ENCODE assay signal across 10 cellular contexts in the genomic region with DNA sequence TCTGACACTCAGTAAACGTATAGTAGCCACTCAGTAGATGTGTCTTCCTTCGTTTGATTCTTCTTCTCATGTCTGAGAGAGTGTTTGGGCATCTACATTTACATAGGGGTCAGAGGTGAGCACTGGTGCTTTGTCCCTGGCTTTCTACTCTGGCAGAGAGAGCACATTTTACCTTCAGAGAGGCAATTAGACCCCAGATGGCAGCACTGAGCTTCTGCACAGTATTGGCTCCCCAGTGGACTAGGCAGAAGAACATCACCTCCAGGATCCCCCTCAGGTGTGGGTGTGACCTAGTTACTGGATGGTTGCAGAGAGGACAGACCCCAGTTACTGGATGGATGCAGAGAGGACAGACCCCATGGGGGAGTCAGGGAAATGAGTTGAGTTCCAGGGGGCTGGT.
DNase-seq lines count a peak whose midpoint lies in the region; ATAC-seq, FAIRE-seq and TF ChIP-seq lines count a peak whose summit lies in the region.
"Had no signal": no experiment of that assay in that cellular context is flagged by ENCODE, and none has a peak within 500 bp of the region (broad histone marks: within the 10 kb centered on the region; RNA-seq: fewer than 3 reads in every experiment).

No MANE protein-coding gene starts in this region.

- intact Hi-C loops in A673 (cut with micrococcal nuclease; ENCODE audit: unreplicated experiment) (no loop called here), PC-9 (cut with micrococcal nuclease; ENCODE audit: unreplicated experiment) (no loop called here)

- no peaks in the 10 kb centered on the region for H3K27me3 Mint-ChIP-seq in activated CD4-positive, alpha-beta memory T cell treated with anti-CD3 and anti-CD28 coated beads, Interleukin-2, amount 10 ng/mL, durations not matched to agents 7 days and 5 days

- peaks cover 8% of the 10 kb centered on the region for H3K9me3 ChIP-seq in A673 (ENCODE audit: low read depth, low read length, poor library complexity, severe bottlenecking)
- H3K9me3 ChIP-seq in PC-9 (ENCODE audit: insufficient read depth, low read depth), result no peaks in the 10 kb centered on the region
- H3K9me3 ChIP-seq in hepatocyte (ENCODE audit: low read depth), result no peaks in the 10 kb centered on the region
- no peaks in the 10 kb centered on the region for H3K9me3 ChIP-seq in suprapubic skin
- H3K9me3 ChIP-seq: right atrium auricular region had no signal

- H3K4me3 ChIP-seq in A673 (ENCODE audit: low read depth, low read length, poor library complexity, severe bottlenecking) (no peak overlapping the region), PC-9 (no peak overlapping the region), hepatocyte (no peak overlapping the region), suprapubic skin (no peak overlapping the region)
- H3K4me3 ChIP-seq: right atrium auricular region had no signal

- no peaks in the 10 kb centered on the region for H3K36me3 Mint-ChIP-seq in activated CD4-positive, alpha-beta memory T cell treated with anti-CD3 and anti-CD28 coated beads, Interleukin-2, amount 10 ng/mL, durations not matched to agents 7 days and 5 days (ENCODE audit: low read depth)

- H3K4me2 ChIP-seq in PC-9 (no peak overlapping the region), hepatocyte (no peak overlapping the region)

- BruUV-seq in A673 (replicated peaks; lab: Mats Ljungman, UMichigan) (no TSS peak), PC-9 (replicated peaks; lab: Mats Ljungman, UMichigan) (no TSS peak)

- H4K20me1 ChIP-seq in PC-9 (ENCODE audit: insufficient read depth), result no peaks in the 10 kb centered on the region
- H4K20me1 ChIP-seq in hepatocyte (ENCODE audit: insufficient read depth, poor library complexity, severe bottlenecking), result no peaks in the 10 kb centered on the region

- CTCF ChIA-PET in A673 (lab: Charles Lee) (no interaction called here), PC-9 (lab: Charles Lee) (no interaction called here)
- CTCF ChIA-PET in activated CD4-positive, alpha-beta memory T cell treated with anti-CD3 and anti-CD28 coated beads, Interleukin-2, amount 10 ng/mL, durations not matched to agents 7 days and 5 days (lab: Charles Lee), result no interaction called here

- H2AFZ ChIP-seq in PC-9 (no peak overlapping the region), hepatocyte (no peak overlapping the region)

- H3K36me3 ChIP-seq in A673 (ENCODE audit: insufficient read depth, low read length, poor library complexity, severe bottlenecking) (no peaks in the 10 kb centered on the region), PC-9 (ENCODE audit: low read depth) (no peaks in the 10 kb centered on the region), hepatocyte (replicated peaks; ENCODE audit: insufficient read depth, low read depth) (no peaks in the 10 kb centered on the region), suprapubic skin (no peaks in the 10 kb centered on the region)
- H3K36me3 ChIP-seq: right atrium auricular region had no signal

- WGBS in hepatocyte (ENCODE audit: low lambda C conversion rate, missing lambda C conversion rate), result 73% methylated on average over 2 of the region's 2 CpGs
- WGBS in suprapubic skin, result 86% methylated on average over 2 of the region's 2 CpGs

- no peak overlapping the region for H3K4me3 Mint-ChIP-seq in activated CD4-positive, alpha-beta memory T cell treated with anti-CD3 and anti-CD28 coated beads, Interleukin-2, amount 10 ng/mL, durations not matched to agents 7 days and 5 days

- TF ChIP-seq CTCF in A673 (conservative IDR thresholded peaks at IDR 0.05; ENCODE audit: low read depth, low read length), result peak; percentile 44
- peak; percentile 62 for TF ChIP-seq CTCF in GM12873 (IDR thresholded peaks at IDR 0.05; ENCODE audit: insufficient read depth, low read depth, low read length, missing control alignments)
- peak; percentile 35; the same call in 1 of the 2 replicates for TF ChIP-seq CTCF in PC-9 (conservative IDR thresholded peaks at IDR 0.05)
- TF ChIP-seq CTCF in hepatocyte (IDR thresholded peaks at IDR 0.05; ENCODE audit: poor library complexity), result peak; percentile 18
- peak in 1 of 2 donors; percentile 34 for TF ChIP-seq CTCF in suprapubic skin (IDR thresholded peaks at IDR 0.05)

- TF ChIP-seq POLR2A in suprapubic skin (IDR thresholded peaks at IDR 0.05) (no peak), GM12891 (IDR thresholded peaks at IDR 0.05; ENCODE audit: low read depth, low read length) (no peak)

- TF ChIP-seq EP300 in suprapubic skin (IDR thresholded peaks at IDR 0.05), result no peak

- H3K79me2 ChIP-seq in PC-9 (ENCODE audit: low read depth), result no peaks in the 10 kb centered on the region
- no peaks in the 10 kb centered on the region for H3K79me2 ChIP-seq in hepatocyte

- peaks cover 2% of the 10 kb centered on the region for H3K9me3 Mint-ChIP-seq in activated CD4-positive, alpha-beta memory T cell treated with anti-CD3 and anti-CD28 coated beads, Interleukin-2, amount 10 ng/mL, durations not matched to agents 7 days and 5 days

- no peak overlapping the region for H3K27ac Mint-ChIP-seq in activated CD4-positive, alpha-beta memory T cell treated with anti-CD3 and anti-CD28 coated beads, Interleukin-2, amount 10 ng/mL, durations not matched to agents 7 days and 5 days

- DNase-seq in A673 (ENCODE audit: low spot score) (no peak), PC-9 (no peak), hepatocyte (ENCODE audit: low spot score) (peak; percentile 26), suprapubic skin (ENCODE audit: low spot score in 2 of 2) (no peak), GM12891 (ENCODE audit: insufficient read length, low spot score) (no peak)
- no peak for DNase-seq in activated CD4-positive, alpha-beta memory T cell treated with anti-CD3 and anti-CD28 coated beads, Interleukin-2, amount 10 ng/mL, durations not matched to agents 7 days and 5 days
- DNase-seq: activated CD4-positive, alpha-beta T cell treated with anti-CD3 and anti-CD28 coated beads, Interleukin-2, amount 50 U/mL, for 48 hours had no signal

- H3K27ac ChIP-seq in A673 (ENCODE audit: low read depth, low read length, poor library complexity, severe bottlenecking), result no peak overlapping the region
- no peak overlapping the region for H3K27ac ChIP-seq in PC-9
- no peak overlapping the region for H3K27ac ChIP-seq in hepatocyte
- no peak overlapping the region for H3K27ac ChIP-seq in suprapubic skin
- H3K27ac ChIP-seq: right atrium auricular region had no signal

- POLR2A ChIA-PET in A673 (lab: Charles Lee; ENCODE audit: low non-redundant PET), result no interaction called here
- POLR2A ChIA-PET in PC-9 (lab: Charles Lee; ENCODE audit: unreplicated experiment), result no interaction called here
- POLR2A ChIA-PET in activated CD4-positive, alpha-beta memory T cell treated with anti-CD3 and anti-CD28 coated beads, Interleukin-2, amount 10 ng/mL, durations not matched to agents 7 days and 5 days (lab: Charles Lee), result no interaction called here

- no peak for FAIRE-seq in GM12891 (lab: Jason Lieb, UNC)

- H3K9me2 ChIP-seq in PC-9 (ENCODE audit: insufficient read depth) (no peaks in the 10 kb centered on the region), hepatocyte (replicated peaks; ENCODE audit: insufficient read depth) (no peaks in the 10 kb centered on the region)

- no peak for ATAC-seq in GM21367 (IDR thresholded peaks at IDR 0.05; ENCODE audit: unreplicated experiment)

- H3K4me1 Mint-ChIP-seq in activated CD4-positive, alpha-beta memory T cell treated with anti-CD3 and anti-CD28 coated beads, Interleukin-2, amount 10 ng/mL, durations not matched to agents 7 days and 5 days, result no peaks in the 10 kb centered on the region

- no peaks in the 10 kb centered on the region for H3F3A ChIP-seq in PC-9 (ENCODE audit: insufficient read depth, low read depth)

- H3K4me1 ChIP-seq in A673 (ENCODE audit: insufficient read depth, low read length, poor library complexity, severe bottlenecking) (no peaks in the 10 kb centered on the region), PC-9 (replicated peaks; ENCODE audit: insufficient read depth) (no peaks in the 10 kb centered on the region), hepatocyte (ENCODE audit: insufficient read depth) (no peaks in the 10 kb centered on the region), suprapubic skin (peaks cover 7% of the 10 kb centered on the region)
- H3K4me1 ChIP-seq: right atrium auricular region had no signal

- H3K27me3 ChIP-seq in A673 (replicated peaks; ENCODE audit: insufficient read depth, low read depth, low read length, poor library complexity) (peaks cover 5% of the 10 kb centered on the region), PC-9 (ENCODE audit: insufficient read depth, low read depth) (no peaks in the 10 kb centered on the region), hepatocyte (no peaks in the 10 kb centered on the region), suprapubic skin (no peaks in the 10 kb centered on the region)
- H3K27me3 ChIP-seq: right atrium auricular region had no signal

TF ChIP-seq in GM12891, 5 proteins besides CTCF, POLR2A, EP300 and RAD21:
- TF ChIP-seq TAF1 (IDR thresholded peaks at IDR 0.05; ENCODE audit: low read depth, low read length), result no peak
- TF ChIP-seq PAX5 (IDR thresholded peaks at IDR 0.05; ENCODE audit: insufficient read depth, low read length, severe bottlenecking), result no peak
- TF ChIP-seq SPI1 (IDR thresholded peaks at IDR 0.05; ENCODE audit: low read depth, low read length), result no peak
- TF ChIP-seq POLR2AphosphoS5 (IDR thresholded peaks at IDR 0.05; ENCODE audit: low read depth, low read length), result no peak
- TF ChIP-seq POU2F2 (IDR thresholded peaks at IDR 0.05; ENCODE audit: low read depth, low read length), result no peak
